Comparison of ENCODE assay signal across 14 cellular contexts in genomic region chr2:191864623-191865521, GRCh38. TPM values are rescaled to one million over a fixed set of nuclear protein-coding genes. Genes with fewer than 3 reads are reported as not detected.
DNase-seq lines count a peak whose midpoint lies in the region; ATAC-seq and TF ChIP-seq lines count a peak whose summit lies in the region.
"Had no signal": no experiment of that assay in that cellular context is flagged by ENCODE, and none has a peak within 500 bp of the region (broad histone marks: within the 10 kb centered on the region; RNA-seq: fewer than 3 reads in every experiment).

No MANE protein-coding gene starts in this region.

- POLR2A ChIA-PET in SK-N-SH (lab: Yijun Ruan, JAX) = no interaction called here

- H3K9me3 Mint-ChIP-seq in HFFc6 = no peaks in the 10 kb centered on the region

- H3K27ac Mint-ChIP-seq in HFFc6 = 0 out of 2 replicates have a peak overlapping the region, but pooled peaks have one; percentile 22

- H3K4me1 ChIP-seq in SK-N-SH (ENCODE audit: control insufficient read depth in 1 of 2, insufficient read depth in 2 of 2, low read depth in 1 of 2, low read length in 1 of 2) = peaks cover 0 to 14% of the 10 kb centered on the region in 2 experiments; a peak in 2 of 4 replicates
- H3K4me1 ChIP-seq in rectal smooth muscle tissue (ENCODE audit: control insufficient read depth, insufficient read depth, low read length) = peaks cover 39% of the 10 kb centered on the region

- DNase-seq in HFFc6 (peak; percentile 31), SK-N-SH (no peak), fibroblast of mammary gland (ENCODE audit: low read depth) (peak; percentile 56), NCI-H1105 (lab: John Stamatoyannopoulos, UW) (no peak), HUDEP-2 (lab: John Stamatoyannopoulos, UW; ENCODE audit: unreplicated experiment in 76 of 76) (no peak)
- DNase-seq: activated CD8-positive, alpha-beta memory T cell treated with anti-CD3 and anti-CD28 coated beads for 24 hours; activated naive CD4-positive, alpha-beta T cell treated with anti-CD3 and anti-CD28 coated beads, Interleukin-2, amount 50 U/mL, for 16 hours; cortex of kidney; GOT3; KG1; NCI-H1930 had no signal

- TF ChIP-seq EP300 in SK-N-SH (IDR thresholded peaks at IDR 0.05; ENCODE audit: borderline replicate concordance in 1 of 2, low read depth in 1 of 2, low read length in 1 of 2) = peak in 1 of 2 experiments; percentile 37; a peak in 1 of 4 replicates

- CTCF ChIA-PET in SK-N-SH (lab: Yijun Ruan, JAX) = no interaction called here

- H3K27me3 Mint-ChIP-seq in HFFc6 (ENCODE audit: insufficient read depth) = no peaks in the 10 kb centered on the region

- H3K27me3 ChIP-seq in SK-N-SH (ENCODE audit: insufficient read depth) (no peaks in the 10 kb centered on the region), rectal smooth muscle tissue (ENCODE audit: control insufficient read depth, insufficient read depth, low read length) (no peaks in the 10 kb centered on the region)

- peaks cover 8% of the 10 kb centered on the region for H3F3A ChIP-seq in SK-N-SH (replicated peaks; ENCODE audit: insufficient read depth)

- no peaks in the 10 kb centered on the region for H3K9me2 ChIP-seq in SK-N-SH

- H3K4me1 Mint-ChIP-seq in HFFc6 (ENCODE audit: low read depth) = peaks cover 78% of the 10 kb centered on the region

- no peak for ATAC-seq in HG03520 (IDR thresholded peaks at IDR 0.05; ENCODE audit: unreplicated experiment)
- no peak for ATAC-seq in HG02970 (IDR thresholded peaks at IDR 0.05; ENCODE audit: low FRiP score, unreplicated experiment)

- no peaks in the 10 kb centered on the region for H3K36me3 ChIP-seq in SK-N-SH (replicated peaks in 1 of 2; ENCODE audit: control insufficient read depth in 1 of 2, insufficient read depth in 2 of 2, low read length in 1 of 2)
- H3K36me3 ChIP-seq in rectal smooth muscle tissue (ENCODE audit: control insufficient read depth, insufficient read depth, low read length) = no peaks in the 10 kb centered on the region

- H3K27ac ChIP-seq in SK-N-SH (ENCODE audit: low read depth in 2 of 2, low read length in 1 of 2) (peak overlapping the region in 1 of 2 experiments; percentile 85; a peak in 1 of 4 replicates), rectal smooth muscle tissue (ENCODE audit: low read depth, low read length) (peak overlapping the region; percentile 62)

- no peak for TF ChIP-seq RAD21 in SK-N-SH (IDR thresholded peaks at IDR 0.05; ENCODE audit: low read length)

- H2AFZ ChIP-seq in SK-N-SH (ENCODE audit: low read depth) = peak overlapping the region; percentile 45

- H3K4me3 ChIP-seq in SK-N-SH (ENCODE audit: low read depth in 2 of 2, low read length in 1 of 2) (no peak overlapping the region), fibroblast of mammary gland (ENCODE audit: control insufficient read depth, low read depth, low read length) (no peak overlapping the region), rectal smooth muscle tissue (ENCODE audit: low read length) (no peak overlapping the region)

- TF ChIP-seq CTCF in HFFc6 (IDR thresholded peaks at IDR 0.05) = no peak
- TF ChIP-seq CTCF in SK-N-SH (IDR thresholded peaks at IDR 0.05) = no peak
- no peak for TF ChIP-seq CTCF in fibroblast of mammary gland (conservative IDR thresholded peaks at IDR 0.05; ENCODE audit: control insufficient read depth, insufficient read depth, low read depth, low read length)

- no peaks in the 10 kb centered on the region for H4K20me1 ChIP-seq in SK-N-SH (ENCODE audit: insufficient read depth)

- peaks cover 5% of the 10 kb centered on the region; the same call in 1 of the 2 replicates for H3K36me3 Mint-ChIP-seq in HFFc6 (ENCODE audit: low read depth)

- H3K9ac ChIP-seq in SK-N-SH (no peak overlapping the region), rectal smooth muscle tissue (ENCODE audit: low read length) (no peak overlapping the region)

- WGBS in SK-N-SH (ENCODE audit: low lambda C conversion rate) = 69% methylated on average over 8 of the region's 8 CpGs

- no peaks in the 10 kb centered on the region for H3K79me2 ChIP-seq in SK-N-SH (ENCODE audit: insufficient read depth)

- no peak overlapping the region for H3K4me2 ChIP-seq in SK-N-SH

- no peaks in the 10 kb centered on the region for H3K9me3 ChIP-seq in SK-N-SH

- H3K4me3 Mint-ChIP-seq in HFFc6 = no peak overlapping the region

TF ChIP-seq in SK-N-SH, 30 proteins besides CTCF, POLR2A, EP300 and RAD21:
- TF ChIP-seq USF1 (IDR thresholded peaks at IDR 0.05; ENCODE audit: borderline replicate concordance, low read depth) = no peak
- no peak for TF ChIP-seq MEF2A (IDR thresholded peaks at IDR 0.05; ENCODE audit: borderline replicate concordance, low read depth)
- TF ChIP-seq TCF12 (IDR thresholded peaks at IDR 0.05) = peak; percentile 76
- peak; percentile 68 for TF ChIP-seq PBX3 (IDR thresholded peaks at IDR 0.05)

RNA-seq across cellular contexts. Expression of gene CAVIN2, which starts 18.0 kb away (rescaled TPM):
- 10 to 100 TPM in 4 of 6 experiments, 1 to 10 TPM in 2; 3.1 to 15.9 (median 14.5) TPM for total RNA-seq in HFFc6 (2021; fragmentation: NEBNext Ultra II Directional; extraction: Animal tissue kit (Norgen Biotek cat#: 25700))
- polyA plus RNA-seq in SK-N-SH (2012; rRNA removed) = 1.5 and 1.7 TPM in 2 replicates
- 1.4 and 1.7 TPM in 2 replicates for polyA plus RNA-seq in SK-N-SH (2012; cell fraction: cytosol; rRNA removed)
- 1.2 and 1.5 TPM in 2 replicates for polyA plus RNA-seq in SK-N-SH (2012; cell fraction: nucleus; rRNA removed)

Comparison
In these comparisons a context has a peak if more than half of its experiments do, and no peak if none do; other contexts are left out.
1. DNase-seq: peak in HFFc6 (single experiment) and fibroblast of mammary gland (single experiment); none in SK-N-SH (single experiment), NCI-H1105 (single experiment) and HUDEP-2 (0 of 76).